1 cellular context compared by ENCODE assay signal in genomic region chr1:45297604-45298356, GRCh38.
TF ChIP-seq lines count a peak whose summit lies in the region.

No MANE protein-coding gene starts in this region.

TF ChIP-seq in HepG2, 621 proteins besides CTCF, POLR2A, EP300 and RAD21 (continued from another document and continues in another):
- peak; percentile 66; the same call in 1 of the 2 replicates for TF ChIP-seq FOXK1 (CRISPR knock-in tag; IDR thresholded peaks at IDR 0.05; ENCODE audit: borderline replicate concordance, low read depth)
- peak; percentile 11; the same call in 1 of the 2 replicates for TF ChIP-seq SPEN (CRISPR knock-in tag; IDR thresholded peaks at IDR 0.05; ENCODE audit: low read depth)
- 0 out of 2 replicates have a peak, but pooled peaks have one; percentile 16 for TF ChIP-seq TBX2 (CRISPR knock-in tag; IDR thresholded peaks at IDR 0.05; ENCODE audit: borderline replicate concordance)
- TF ChIP-seq TAF1 (CRISPR knock-in tag; IDR thresholded peaks at IDR 0.05) = peak; percentile 45; the same call in 1 of the 2 replicates
- 0 out of 2 replicates have a peak, but pooled peaks have one; percentile 31 for TF ChIP-seq ZNF44 (CRISPR knock-in tag; IDR thresholded peaks at IDR 0.05)
- TF ChIP-seq FOSL2 (CRISPR knock-in tag; IDR thresholded peaks at IDR 0.05) = peak; percentile 46
- TF ChIP-seq NCOR1 (IDR thresholded peaks at IDR 0.05; ENCODE audit: borderline replicate concordance, low read length) = peak; percentile 72; the same call in 1 of the 2 replicates
- TF ChIP-seq EED (CRISPR knock-in tag; IDR thresholded peaks at IDR 0.05) = no peak
- 0 out of 2 replicates have a peak, but pooled peaks have one; percentile 14 for TF ChIP-seq PHF20 (CRISPR knock-in tag; IDR thresholded peaks at IDR 0.05)
- TF ChIP-seq GFI1 (CRISPR knock-in tag; IDR thresholded peaks at IDR 0.05; ENCODE audit: borderline replicate concordance) = peak; percentile 52; the same call in 1 of the 2 replicates
- TF ChIP-seq THRA (CRISPR knock-in tag; IDR thresholded peaks at IDR 0.05; ENCODE audit: borderline replicate concordance) = peak; percentile 93
- TF ChIP-seq SKIL (CRISPR knock-in tag; IDR thresholded peaks at IDR 0.05; ENCODE audit: borderline replicate concordance) = 0 out of 2 replicates have a peak, but pooled peaks have one; percentile 22
- TF ChIP-seq ZNF770 (CRISPR knock-in tag; IDR thresholded peaks at IDR 0.05) = peak; percentile 73
- peak; percentile 43; the same call in 1 of the 2 replicates for TF ChIP-seq ZFP91 (CRISPR knock-in tag; IDR thresholded peaks at IDR 0.05; ENCODE audit: borderline replicate concordance)
- 0 out of 2 replicates have a peak, but pooled peaks have one; percentile 6 for TF ChIP-seq STAG1 (CRISPR knock-in tag; IDR thresholded peaks at IDR 0.05)
- TF ChIP-seq ZBTB43 (CRISPR knock-in tag; conservative IDR thresholded peaks at IDR 0.05) = no peak
- peak; percentile 74 for TF ChIP-seq FOXO1 (CRISPR knock-in tag; IDR thresholded peaks at IDR 0.05)
- peak; percentile 52; the same call in 1 of the 2 replicates for TF ChIP-seq MED1 (CRISPR knock-in tag; IDR thresholded peaks at IDR 0.05)
- peak; percentile 51 to 54; a peak in 3 of 4 replicates for TF ChIP-seq NR2F1 (CRISPR knock-in tag; IDR thresholded peaks at IDR 0.05)
- peak; percentile 86; the same call in 1 of the 2 replicates for TF ChIP-seq ZKSCAN8 (CRISPR knock-in tag; IDR thresholded peaks at IDR 0.05; ENCODE audit: borderline replicate concordance)
- peak; percentile 47; the same call in 1 of the 2 replicates for TF ChIP-seq FOXP4 (CRISPR knock-in tag; IDR thresholded peaks at IDR 0.05)
- TF ChIP-seq ARID5B (CRISPR knock-in tag; IDR thresholded peaks at IDR 0.05) = peak; percentile 65
- TF ChIP-seq ZSCAN9 (CRISPR knock-in tag; IDR thresholded peaks at IDR 0.05; ENCODE audit: borderline replicate concordance) = 0 out of 2 replicates have a peak, but pooled peaks have one; percentile 27
- no peak for TF ChIP-seq DMTF1 (CRISPR knock-in tag; IDR thresholded peaks at IDR 0.05)
- peak; percentile 48; the same call in 1 of the 2 replicates for TF ChIP-seq HOXA3 (CRISPR knock-in tag; IDR thresholded peaks at IDR 0.05)
- TF ChIP-seq ZNF501 (CRISPR knock-in tag; IDR thresholded peaks at IDR 0.05) = 0 out of 2 replicates have a peak, but pooled peaks have one; percentile 30
- TF ChIP-seq RFX1 (IDR thresholded peaks at IDR 0.05) = peak; percentile 32; the same call in 1 of the 2 replicates
- peak; percentile 27; the same call in 1 of the 2 replicates for TF ChIP-seq POGK (CRISPR knock-in tag; conservative IDR thresholded peaks at IDR 0.05)
- TF ChIP-seq MEF2D (CRISPR knock-in tag; IDR thresholded peaks at IDR 0.05) = 0 out of 2 replicates have a peak, but pooled peaks have one; percentile 23
- peak; percentile 72 for TF ChIP-seq PAXIP1 (CRISPR knock-in tag; conservative IDR thresholded peaks at IDR 0.05)
